In the genomic region with DNA sequence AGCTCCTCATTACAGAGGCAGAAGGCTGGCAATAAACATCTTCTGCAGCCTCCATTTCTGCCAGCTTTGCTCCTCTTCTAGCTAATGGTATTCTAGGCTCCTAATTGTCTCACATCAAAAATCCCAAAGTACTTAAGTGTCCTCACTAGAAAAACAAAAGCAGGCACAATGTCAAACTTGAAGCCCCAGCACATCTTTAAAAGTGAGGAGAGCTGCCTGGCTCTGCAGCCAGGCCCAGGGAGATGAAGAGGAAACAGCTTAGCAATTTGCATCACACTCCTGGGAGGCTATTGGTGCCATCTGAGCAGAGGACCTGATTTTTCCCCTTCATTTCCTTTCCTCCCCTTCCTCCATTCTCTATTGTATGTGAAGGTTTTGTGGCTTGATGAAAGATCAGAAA, we compare ENCODE assay signal across 26 cellular contexts.
DNase-seq lines count a peak whose midpoint lies in the region; FAIRE-seq and TF ChIP-seq lines count a peak whose summit lies in the region.
"Had no signal": no experiment of that assay in that cellular context is flagged by ENCODE, and none has a peak within 500 bp of the region (broad histone marks: within the 10 kb centered on the region; RNA-seq: fewer than 3 reads in every experiment).

No MANE protein-coding gene starts in this region.

- TF ChIP-seq CTCF in progenitor cell of endocrine pancreas (IDR thresholded peaks at IDR 0.05; ENCODE audit: unreplicated experiment): no peak

- H3K4me1 Mint-ChIP-seq in progenitor cell of endocrine pancreas (ENCODE audit: low read depth): no peaks in the 10 kb centered on the region
- no peaks in the 10 kb centered on the region for H3K4me1 Mint-ChIP-seq in activated naive CD4-positive, alpha-beta T cell treated with anti-CD3 and anti-CD28 coated beads for 36 hours (ENCODE audit: low read depth)
- H3K4me1 Mint-ChIP-seq: CD4-positive, CD25-positive, alpha-beta regulatory T cell; naive thymus-derived CD8-positive, alpha-beta T cell; stimulated activated memory B cell treated with anti-CD40 and anti-IgM and Interleukin-4, amounts not matched to agents 10 μg/mL and 1 μg/mL and 100 μg/mL, for 72 hours had no signal

- CTCF ChIA-PET in activated naive CD4-positive, alpha-beta T cell treated with anti-CD3 and anti-CD28 coated beads for 36 hours (lab: Charles Lee): interaction anchor here (0.7 kb wide), 1 partner anchor 836 kb away, joined by 3 read pairs; no protein-coding TSS in a partner anchor

- no peak for FAIRE-seq in H54 (lab: Jason Lieb, UNC)
- FAIRE-seq: keratinocyte had no signal

- peak overlapping the region; percentile 15 for H3K27ac Mint-ChIP-seq in progenitor cell of endocrine pancreas
- no peak overlapping the region for H3K27ac Mint-ChIP-seq in activated naive CD4-positive, alpha-beta T cell treated with anti-CD3 and anti-CD28 coated beads for 36 hours
- H3K27ac Mint-ChIP-seq: activated CD4-positive, alpha-beta memory T cell treated with anti-CD3 and anti-CD28 coated beads for 36 hours; activated T-cell treated with anti-CD3 and anti-CD28 coated beads, Interleukin-2, amount 50 U/mL, for 72 hours; CD4-positive, CD25-positive, alpha-beta regulatory T cell; naive thymus-derived CD8-positive, alpha-beta T cell; stimulated activated memory B cell treated with anti-CD40 and anti-IgM and Interleukin-4, amounts not matched to agents 10 μg/mL and 1 μg/mL and 100 μg/mL, for 72 hours had no signal

- H3K4me3 Mint-ChIP-seq in progenitor cell of endocrine pancreas (ENCODE audit: low read depth): no peak overlapping the region
- H3K4me3 Mint-ChIP-seq in activated naive CD4-positive, alpha-beta T cell treated with anti-CD3 and anti-CD28 coated beads for 36 hours: no peak overlapping the region
- H3K4me3 Mint-ChIP-seq: activated CD4-positive, alpha-beta memory T cell treated with anti-CD3 and anti-CD28 coated beads for 36 hours; activated T-cell treated with anti-CD3 and anti-CD28 coated beads, Interleukin-2, amount 50 U/mL, for 72 hours; CD4-positive, CD25-positive, alpha-beta regulatory T cell; naive thymus-derived CD8-positive, alpha-beta T cell; stimulated activated memory B cell treated with anti-CD40 and anti-IgM and Interleukin-4, amounts not matched to agents 10 μg/mL and 1 μg/mL and 100 μg/mL, for 72 hours had no signal

- no peaks in the 10 kb centered on the region for H3K9me3 Mint-ChIP-seq in progenitor cell of endocrine pancreas (ENCODE audit: low read depth)
- no peaks in the 10 kb centered on the region for H3K9me3 Mint-ChIP-seq in activated naive CD4-positive, alpha-beta T cell treated with anti-CD3 and anti-CD28 coated beads for 36 hours

- peaks cover 5% of the 10 kb centered on the region for H3K27me3 Mint-ChIP-seq in progenitor cell of endocrine pancreas
- peaks cover 7% of the 10 kb centered on the region for H3K27me3 Mint-ChIP-seq in activated naive CD4-positive, alpha-beta T cell treated with anti-CD3 and anti-CD28 coated beads for 36 hours (ENCODE audit: low read depth)
- H3K27me3 Mint-ChIP-seq: activated CD4-positive, alpha-beta memory T cell treated with anti-CD3 and anti-CD28 coated beads for 36 hours; CD4-positive, CD25-positive, alpha-beta regulatory T cell; stimulated activated memory B cell treated with anti-CD40 and anti-IgM and Interleukin-4, amounts not matched to agents 10 μg/mL and 1 μg/mL and 100 μg/mL, for 72 hours had no signal

- TF ChIP-seq POLR2A in H54 (IDR thresholded peaks at IDR 0.05; ENCODE audit: low read depth, low read length): no peak

- no peaks in the 10 kb centered on the region for H3K36me3 Mint-ChIP-seq in progenitor cell of endocrine pancreas (ENCODE audit: insufficient read depth)
- no peaks in the 10 kb centered on the region for H3K36me3 Mint-ChIP-seq in activated naive CD4-positive, alpha-beta T cell treated with anti-CD3 and anti-CD28 coated beads for 36 hours (ENCODE audit: low read depth)
- H3K36me3 Mint-ChIP-seq: activated CD4-positive, alpha-beta memory T cell treated with anti-CD3 and anti-CD28 coated beads for 36 hours; CD4-positive, CD25-positive, alpha-beta regulatory T cell; naive thymus-derived CD8-positive, alpha-beta T cell; stimulated activated memory B cell treated with anti-CD40 and anti-IgM and Interleukin-4, amounts not matched to agents 10 μg/mL and 1 μg/mL and 100 μg/mL, for 72 hours had no signal

- intact Hi-C loops in activated naive CD4-positive, alpha-beta T cell treated with anti-CD3 and anti-CD28 coated beads for 36 hours (cut with micrococcal nuclease): no loop called here

- peak; percentile 31 for DNase-seq in NCI-H82 (lab: John Stamatoyannopoulos, UW)
- DNase-seq in NCI-H82 treated with DMSO at 0.1 percent for 48 hours (lab: John Stamatoyannopoulos, UW; ENCODE audit: unreplicated experiment): no peak
- peak; percentile 9 for DNase-seq in SHP77 treated with DMSO at 0.1 percent for 48 hours (lab: John Stamatoyannopoulos, UW)
- peak; percentile 83 for DNase-seq in islet precursor cell
- DNase-seq in progenitor cell of endocrine pancreas (ENCODE audit: low spot score, unreplicated experiment): no peak
- no peak for DNase-seq in activated naive CD4-positive, alpha-beta T cell treated with anti-CD3 and anti-CD28 coated beads for 36 hours
- no peak for DNase-seq in H54 (ENCODE audit: insufficient read length, low spot score)
- DNase-seq in COLO668 (lab: John Stamatoyannopoulos, UW; ENCODE audit: unreplicated experiment): no peak
- DNase-seq: activated CD4-positive, alpha-beta memory T cell treated with anti-CD3 and anti-CD28 coated beads for 36 hours; activated CD4-positive, CD25-positive, alpha-beta regulatory T cell treated with anti-CD3 and anti-CD28 coated beads, Interleukin-2, amount 50 U/mL, for 72 hours; activated T-cell treated with anti-CD3 and anti-CD28 coated beads, Interleukin-2, amount 50 U/mL, for 72 hours; AML-193; CD4-positive, CD25-positive, alpha-beta regulatory T cell; central memory CD4-positive, alpha-beta T cell; cortex of kidney; effector memory CD4-positive, alpha-beta T cell; erythroblast; left ventricle myocardium superior; naive thymus-derived CD8-positive, alpha-beta T cell; NCI-H187 treated with DMSO at 0.1 percent for 48 hours; NCI-H774; PC-9; T-helper 2 cell; transverse colon had no signal

Comparison
In these comparisons a context has a peak if more than half of its experiments do, and no peak if none do; other contexts are left out.
1. DNase-seq: peak in NCI-H82 (single experiment), SHP77 treated with DMSO at 0.1 percent for 48 hours (single experiment) and islet precursor cell (single experiment); none in NCI-H82 treated with DMSO at 0.1 percent for 48 hours (single experiment), progenitor cell of endocrine pancreas (single experiment), activated naive CD4-positive, alpha-beta T cell treated with anti-CD3 and anti-CD28 coated beads for 36 hours (single experiment), H54 (single experiment) and COLO668 (single experiment).